ENCODE assay signal across 21 cellular contexts in the genomic region with DNA sequence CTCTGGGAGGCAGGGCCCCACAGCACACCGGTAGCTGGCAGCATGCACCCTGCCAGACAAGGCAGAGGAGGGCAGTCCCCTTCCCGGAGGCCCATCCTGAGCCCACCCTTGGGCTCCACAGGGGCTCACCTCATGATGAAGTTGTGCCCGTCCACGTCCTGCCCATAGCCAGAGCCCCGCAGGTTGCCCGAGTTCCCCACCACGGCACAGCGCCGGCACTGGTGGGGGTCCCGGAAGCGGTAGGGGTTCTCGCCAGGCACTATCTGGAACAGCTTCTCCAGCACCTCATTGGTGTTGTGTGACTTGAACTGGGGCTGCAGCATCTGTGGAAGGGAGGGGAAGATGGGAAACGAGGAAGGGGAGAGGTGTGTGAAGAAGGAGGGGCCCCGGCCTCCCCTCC. TPM values are rescaled to one million over a fixed set of nuclear protein-coding genes. Genes with fewer than 3 reads are reported as not detected.
DNase-seq lines count a peak whose midpoint lies in the region; ATAC-seq, FAIRE-seq and TF ChIP-seq lines count a peak whose summit lies in the region.
"Had no signal": no experiment of that assay in that cellular context is flagged by ENCODE, and none has a peak within 500 bp of the region (broad histone marks: within the 10 kb centered on the region; RNA-seq: fewer than 3 reads in every experiment).

No MANE protein-coding gene starts in this region.

- intact Hi-C loops in K562 (cut with micrococcal nuclease) (loop anchor here (1.0 to 5.0 kb wide), 3 partner anchors 60 to 127 kb away; a partner anchor contains a TSS), stomach (cut with DNase I; ENCODE audit: low total_unique reads) (loop anchor here (5.0 kb wide), 1 partner anchor 72 kb away; no protein-coding TSS in a partner anchor)

- no peak overlapping the region for H2AK5ac ChIP-seq in neuronal stem cell (ENCODE audit: low read depth, low read length)

- POLR2A ChIA-PET in RWPE1 (lab: Yijun Ruan, JAX; ENCODE audit: low non-redundant PET) (interaction anchor here (0.6 kb wide), 1 partner anchor 129 kb away, joined by 3 read pairs; a partner anchor contains a TSS), K562 (lab: Yijun Ruan, JAX) (interaction anchor here (0.6 to 1.7 kb wide), 6 partner anchors 21 to 140 kb away, joined by 3 to 7 read pairs (median 3); no protein-coding TSS in a partner anchor)

- H3K27me3 ChIP-seq in DND-41 (ENCODE audit: insufficient read depth, low read length, poor library complexity) (no peaks in the 10 kb centered on the region), K562 (ENCODE audit: control insufficient read depth in 2 of 2, insufficient read depth in 2 of 2, low read length in 2 of 2) (no peaks in the 10 kb centered on the region), neuronal stem cell (ENCODE audit: control insufficient read depth in 3 of 3, insufficient read depth in 3 of 3, low read depth in 1 of 3, low read length in 3 of 3) (no peaks in the 10 kb centered on the region), stomach (no peaks in the 10 kb centered on the region)
- H3K27me3 ChIP-seq: BE2C had no signal

- no peak; the same call in 1 of the 2 replicates for TF ChIP-seq POLR2A in K562 (conservative IDR thresholded peaks at IDR 0.05)
- TF ChIP-seq POLR2A in stomach (IDR thresholded peaks at IDR 0.05) = no peak

- peaks cover 4% of the 10 kb centered on the region for H3K36me3 Mint-ChIP-seq in mesothelial cell of epicardium

- no peak overlapping the region for H3K4me3 Mint-ChIP-seq in mesothelial cell of epicardium
- H3K4me3 Mint-ChIP-seq: CD14-positive monocyte; CD4-positive, alpha-beta T cell; CD8-positive, alpha-beta memory T cell; GM23338; HFFc6 had no signal

- H2BK5ac ChIP-seq in neuronal stem cell (ENCODE audit: low read length) = no peak overlapping the region

- H3K79me2 ChIP-seq in DND-41 (ENCODE audit: insufficient read depth, low read length) (0 out of 2 replicates have a peak, but pooled peaks cover under 1% of the 10 kb centered on the region), K562 (ENCODE audit: control insufficient read depth, insufficient read depth, low read length) (peaks cover 61% of the 10 kb centered on the region)

- peaks cover under 1% of the 10 kb centered on the region for H3K79me1 ChIP-seq in neuronal stem cell (ENCODE audit: low read depth, low read length)

- H3K4me1 Mint-ChIP-seq in mesothelial cell of epicardium = no peaks in the 10 kb centered on the region
- H3K4me1 Mint-ChIP-seq: GM23338 had no signal

- no peak overlapping the region for H3K27ac Mint-ChIP-seq in mesothelial cell of epicardium
- H3K27ac Mint-ChIP-seq: CD4-positive, alpha-beta T cell; GM23338; HFFc6 had no signal

- BruUV-seq in K562 (replicated peaks; lab: Mats Ljungman, UMichigan) = no TSS peak

- no peak for TF ChIP-seq RAD21 in K562 (CRISPR knock-in tag; conservative IDR thresholded peaks at IDR 0.05 in 1 of 2, IDR thresholded peaks at IDR 0.05 in 1 of 2)

- no peak overlapping the region for H2AFZ ChIP-seq in DND-41 (ENCODE audit: low read depth, low read length)
- no peak overlapping the region for H2AFZ ChIP-seq in K562 (ENCODE audit: low read depth, low read length)
- H2AFZ ChIP-seq in neuronal stem cell (ENCODE audit: low read length) = no peak overlapping the region
- H2AFZ ChIP-seq: GM23338 had no signal

- H3K4me3 ChIP-seq in DND-41 (ENCODE audit: low read depth in 1 of 2, low read length in 2 of 2) (no peak overlapping the region), K562 (no peak overlapping the region), neuronal stem cell (ENCODE audit: low read length in 2 of 2) (no peak overlapping the region), stomach (no peak overlapping the region)
- H3K4me3 ChIP-seq: A549; BLaER1 treated with 17β-estradiol and CSF1 and Interleukin-3, amounts not matched to agents 10 nM and 100 nM; GM23338; HAP-1 had no signal

- H4K20me1 ChIP-seq in DND-41 (ENCODE audit: insufficient read depth, low read length) = peaks cover 24% of the 10 kb centered on the region
- peaks cover 19% of the 10 kb centered on the region; the same call in 1 of the 2 replicates for H4K20me1 ChIP-seq in K562 (replicated peaks; ENCODE audit: control insufficient read depth, insufficient read depth, low read length)

- no peak overlapping the region for H3K14ac ChIP-seq in neuronal stem cell (ENCODE audit: low read length)

- H3K9me3 ChIP-seq in DND-41 (ENCODE audit: insufficient read depth, low read length, severe bottlenecking) = no peaks in the 10 kb centered on the region
- no peaks in the 10 kb centered on the region for H3K9me3 ChIP-seq in K562 (replicated peaks; ENCODE audit: control insufficient read depth, insufficient read depth, low read depth, low read length)
- H3K9me3 ChIP-seq in neuronal stem cell (replicated peaks in 1 of 2; ENCODE audit: control insufficient read depth in 2 of 2, insufficient read depth in 1 of 2, low read depth in 1 of 2, low read length in 2 of 2) = no peaks in the 10 kb centered on the region
- no peaks in the 10 kb centered on the region for H3K9me3 ChIP-seq in stomach
- H3K9me3 ChIP-seq: A549; BE2C; BLaER1 treated with 17β-estradiol and CSF1 and Interleukin-3, amounts not matched to agents 10 nM and 100 nM; HAP-1 had no signal

- no peak overlapping the region for H2BK12ac ChIP-seq in neuronal stem cell (ENCODE audit: low read length)

- H2BK15ac ChIP-seq in neuronal stem cell (ENCODE audit: low read length) = no peak overlapping the region

- DNase-seq in DND-41 = no peak
- no peak for DNase-seq in RWPE1 (ENCODE audit: low spot score)
- no peak for DNase-seq in K562 (ENCODE audit: extremely low read depth in 1 of 4, low spot score in 3 of 4)
- no peak for DNase-seq in neuronal stem cell (ENCODE audit: low spot score)
- DNase-seq in stomach = no peak
- DNase-seq in kidney tubule cell (ENCODE audit: low spot score) = no peak
- DNase-seq in mesothelial cell of epicardium (ENCODE audit: low spot score in 2 of 2, unreplicated experiment in 2 of 2) = no peak
- DNase-seq: DMS 273 treated with DMSO at 0.1 percent for 48 hours, DMS79 had no signal

- peaks cover 6% of the 10 kb centered on the region for H3K9me1 ChIP-seq in K562 (ENCODE audit: control insufficient read depth, insufficient read depth, low read length)

- peak overlapping the region; percentile 26 for H3K23ac ChIP-seq in neuronal stem cell (ENCODE audit: low read depth, low read length, poor library complexity)

- no peaks in the 10 kb centered on the region for H3K27me3 Mint-ChIP-seq in mesothelial cell of epicardium (ENCODE audit: low read depth)
- H3K27me3 Mint-ChIP-seq: CD4-positive, alpha-beta T cell; CD8-positive, alpha-beta memory T cell had no signal

- WGBS in K562 (ENCODE audit: insufficient coverage, low coverage, missing lambda C conversion rate) = 95% methylated on average over 10 of the region's 14 CpGs
- WGBS in neuronal stem cell (ENCODE audit: extremely low coverage in 2 of 2, insufficient read length in 2 of 2, insufficient replicate concordance in 1 of 2), 2 donors = no CpG with 5 or more reads among the region's 14 CpGs
- WGBS in stomach, 5 donors = 83 to 95% (median 89%) methylated on average over 8 to 14 of the region's 14 CpGs

- H3K9ac ChIP-seq in DND-41 (ENCODE audit: low read depth, low read length) = no peak overlapping the region
- H3K9ac ChIP-seq in K562 (ENCODE audit: insufficient read depth in 1 of 2, low read depth in 2 of 2, low read length in 2 of 2) = peak overlapping the region in 1 of 2 experiments; percentile 72; a peak in 1 of 4 replicates
- H3K9ac ChIP-seq in neuronal stem cell (ENCODE audit: low read depth, low read length, poor library complexity) = no peak overlapping the region

- H3K4me2 ChIP-seq in DND-41 (ENCODE audit: insufficient read depth, low read length) (no peak overlapping the region), K562 (ENCODE audit: insufficient read depth, low read length) (no peak overlapping the region), neuronal stem cell (ENCODE audit: insufficient read depth, low read length, poor library complexity, severe bottlenecking) (no peak overlapping the region)
- H3K4me2 ChIP-seq: A549; BLaER1 treated with 17β-estradiol and CSF1 and Interleukin-3, amounts not matched to agents 10 nM and 100 nM; GM23338 had no signal

- H4K8ac ChIP-seq in neuronal stem cell (ENCODE audit: low read depth, low read length) = no peak overlapping the region

- no peak overlapping the region for H4K91ac ChIP-seq in neuronal stem cell (ENCODE audit: low read depth, low read length, poor library complexity)

- H3K36me3 ChIP-seq in DND-41 (ENCODE audit: insufficient read depth, low read length) (peaks cover 54% of the 10 kb centered on the region), K562 (ENCODE audit: control insufficient read depth, insufficient read depth, low read length) (peaks cover 94% of the 10 kb centered on the region), neuronal stem cell (replicated peaks in 1 of 2; ENCODE audit: control insufficient read depth in 2 of 2, insufficient read depth in 2 of 2, low read length in 2 of 2) (peaks cover 14 to 90% of the 10 kb centered on the region in 2 donors), stomach (peaks cover 0 to 49% (median 38%) of the 10 kb centered on the region in 4 donors)

- CTCF ChIA-PET in RWPE1 (lab: Yijun Ruan, JAX) (no interaction called here), K562 (lab: Yijun Ruan, JAX; ENCODE audit: low intra/inter-chr PET ratio) (interaction anchor here (1.2 to 2.7 kb wide), 3 partner anchors 61 to 76 kb away, joined by 7 to 15 read pairs (median 10); no protein-coding TSS in a partner anchor)

- TF ChIP-seq EP300 in K562 (IDR thresholded peaks at IDR 0.05; ENCODE audit: low read length) (no peak), stomach (IDR thresholded peaks at IDR 0.05) (no peak)

- ATAC-seq in DND-41 (ENCODE audit: insufficient read depth, low read depth) (no peak), K562 (no peak), HG02970 (IDR thresholded peaks at IDR 0.05; ENCODE audit: low FRiP score, unreplicated experiment) (no peak)

- no peaks in the 10 kb centered on the region for H3K9me3 Mint-ChIP-seq in mesothelial cell of epicardium
- H3K9me3 Mint-ChIP-seq: CD14-positive monocyte; CD4-positive, alpha-beta T cell; CD8-positive, alpha-beta memory T cell; GM23338; HFFc6 had no signal

- TF ChIP-seq CTCF in DND-41 (IDR thresholded peaks at IDR 0.05; ENCODE audit: borderline replicate concordance, extremely low read depth, low read length, poor library complexity, severe bottlenecking) (no peak), RWPE1 (conservative IDR thresholded peaks at IDR 0.05; ENCODE audit: low read depth) (no peak), K562 (IDR thresholded peaks at IDR 0.05 in 2 of 3, conservative IDR thresholded peaks at IDR 0.05 in 1 of 3; ENCODE audit: insufficient read depth in 2 of 3, low read depth in 1 of 3, low read length in 3 of 3) (no peak), stomach (IDR thresholded peaks at IDR 0.05) (no peak), mesothelial cell of epicardium (IDR thresholded peaks at IDR 0.05; ENCODE audit: unreplicated experiment) (no peak)

- in situ Hi-C loops in K562 (cut with MboI) = loop anchor here (10.0 kb wide), 1 partner anchor 70 kb away; no protein-coding TSS in a partner anchor

- no peak overlapping the region for H3K18ac ChIP-seq in neuronal stem cell (ENCODE audit: low read length)

- H3K4ac ChIP-seq in neuronal stem cell (ENCODE audit: low read length) = no peak overlapping the region

- 0 out of 2 replicates have a peak overlapping the region, but pooled peaks have one; percentile 40 for H3K27ac ChIP-seq in DND-41 (ENCODE audit: low read length)
- peak overlapping the region; percentile 8; the same call in 1 of the 2 replicates for H3K27ac ChIP-seq in RWPE1
- no peak overlapping the region; the same call in 2 of the 3 replicates for H3K27ac ChIP-seq in K562 (ENCODE audit: extremely low read depth, low read depth, low read length)
- H3K27ac ChIP-seq in neuronal stem cell (replicated peaks; ENCODE audit: low read length) = no peak overlapping the region
- no peak overlapping the region for H3K27ac ChIP-seq in stomach
- H3K27ac ChIP-seq: BLaER1 treated with 17β-estradiol and CSF1 and Interleukin-3, amounts not matched to agents 10 nM and 100 nM had no signal

- no peak for FAIRE-seq in K562 (lab: Jason Lieb, UNC)
- FAIRE-seq: A549, D721Med, H54 had no signal

- H3K4me1 ChIP-seq in DND-41 (ENCODE audit: insufficient read depth, low read length) = no peaks in the 10 kb centered on the region
- peaks cover 21 to 36% of the 10 kb centered on the region in 2 experiments for H3K4me1 ChIP-seq in K562 (replicated peaks in 1 of 2; ENCODE audit: control insufficient read depth in 2 of 2, insufficient read depth in 2 of 2, low read length in 2 of 2)
- H3K4me1 ChIP-seq in neuronal stem cell (ENCODE audit: control insufficient read depth in 2 of 2, insufficient read depth in 1 of 2, low read depth in 1 of 2, low read length in 2 of 2) = peaks cover 0 to 3% of the 10 kb centered on the region in 2 donors
- peaks cover 0 to 6% (median 0%) of the 10 kb centered on the region in 4 donors for H3K4me1 ChIP-seq in stomach
- H3K4me1 ChIP-seq: HAP-1 had no signal

- no peak overlapping the region for H2BK120ac ChIP-seq in neuronal stem cell (ENCODE audit: low read depth, low read length)

RNA-seq across cellular contexts. Expression of a gene that starts 44.0 kb away (rescaled TPM):
- 87.4 and 216 TPM in 2 replicates for total RNA-seq in K562 (2011; cell fraction: chromatin; rRNA removed; ENCODE audit: low replicate concordance)
- total RNA-seq in K562 (2011; cell fraction: nucleolus; rRNA removed) = 182 and 184 TPM in 2 replicates
- 128 and 145 TPM in 2 replicates for total RNA-seq in K562 (2011; cell fraction: nucleoplasm; rRNA removed)
- total RNA-seq in K562 (2014; rRNA removed) (75.5 and 95.5 TPM in 2 replicates), K562 (2014; rRNA removed; fragmentation: Illumina TruSeq; extraction: Trizol) (23.7 and 31.8 TPM in 2 replicates), K562 (2015; rRNA removed; fragmentation: Illumina TruSeq; extraction: Trizol) (48.9 and 53.8 TPM in 2 replicates), K562 (2021) (98.9 and 108 TPM in 2 replicates), stomach (10 to 100 TPM in 4 of 5 donors, 1 to 10 TPM in 1; 7.7 to 51.3 (median 17.4) TPM), mesothelial cell of epicardium (46.5 to 53.0 TPM (median 47.4 TPM) in 3 replicates)
- polyA plus RNA-seq in K562 (2011; rRNA removed) (34.3 and 40.9 TPM in 2 replicates), K562 (2014; fragmentation: Illumina TruSeq; extraction: Trizol) (25.1 and 50.7 TPM in 2 replicates), K562 (2014; fragmentation: Nextera tagmentation; extraction: Ambion mirVana) (1 to 10 TPM; 1.5 to 2.4 TPM), K562 (2014; rRNA removed) (50.5 and 57.8 TPM in 2 replicates), stomach (1 to 10 TPM; 2.6 to 5.9 (median 3.2) TPM)
- polyA plus RNA-seq in K562 (2011; cell fraction: cytosol; rRNA removed) = 50.0 and 87.1 TPM in 2 replicates
- 25.8 and 38.5 TPM in 2 replicates for polyA plus RNA-seq in K562 (2011; cell fraction: nucleus; rRNA removed)
- polyA plus RNA-seq in K562 (2012) = 67.8 and 92.0 TPM in 2 replicates
- 57.6 and 96.4 TPM in 2 replicates for polyA minus RNA-seq in K562 (2011; rRNA and poly(A)+ RNA removed)
- 126 and 151 TPM in 2 replicates for polyA minus RNA-seq in K562 (2011; cell fraction: cytosol; rRNA and poly(A)+ RNA removed)
- polyA minus RNA-seq in K562 (2011; cell fraction: nucleus; rRNA and poly(A)+ RNA removed) = 24.9 and 34.4 TPM in 2 replicates
- polyA plus RNA-seq in neuronal stem cell (2013, experiment 1 of 2) = 21.9 TPM
- 23.3 TPM for polyA plus RNA-seq in neuronal stem cell (2013, experiment 2 of 2)

RNA-seq across cellular contexts. Expression of a gene that starts 48.1 kb away (rescaled TPM):
- total RNA-seq in K562 (2011; cell fraction: chromatin; rRNA removed; ENCODE audit: low replicate concordance) = 122 and 174 TPM in 2 replicates
- total RNA-seq in K562 (2011; cell fraction: nucleolus; rRNA removed) = 95.5 and 98.1 TPM in 2 replicates
- total RNA-seq in K562 (2011; cell fraction: nucleoplasm; rRNA removed) = 92.9 and 93.8 TPM in 2 replicates
- total RNA-seq in K562 (2014; rRNA removed) (65.6 and 77.8 TPM in 2 replicates), K562 (2014; rRNA removed; fragmentation: Illumina TruSeq; extraction: Trizol) (59.9 and 60.2 TPM in 2 replicates), K562 (2015; rRNA removed; fragmentation: Illumina TruSeq; extraction: Trizol) (65.4 and 68.5 TPM in 2 replicates), K562 (2021) (50.1 and 55.2 TPM in 2 replicates), stomach (100 to 1,000 TPM in 1 of 5 donors, 10 to 100 TPM in 4; 14.8 to 130 (median 38.5) TPM), mesothelial cell of epicardium (50.5 to 54.9 TPM (median 51.5 TPM) in 3 replicates)
- polyA plus RNA-seq in K562 (2011; rRNA removed) (49.3 and 71.7 TPM in 2 replicates), K562 (2014; fragmentation: Illumina TruSeq; extraction: Trizol) (82.2 and 95.9 TPM in 2 replicates), K562 (2014; fragmentation: Nextera tagmentation; extraction: Ambion mirVana) (10 to 100 TPM; 27.3 to 57.9 TPM), K562 (2014; rRNA removed) (66.4 and 74.9 TPM in 2 replicates), stomach (10 to 100 TPM; 16.1 to 21.1 (median 16.5) TPM)
- 39.4 and 43.8 TPM in 2 replicates for polyA plus RNA-seq in K562 (2011; cell fraction: cytosol; rRNA removed)
- 25.8 and 28.7 TPM in 2 replicates for polyA plus RNA-seq in K562 (2011; cell fraction: nucleus; rRNA removed)
- polyA plus RNA-seq in K562 (2012) = 31.1 and 46.3 TPM in 2 replicates
- polyA minus RNA-seq in K562 (2011; rRNA and poly(A)+ RNA removed) = 57.5 and 74.1 TPM in 2 replicates
- 45.6 and 49.6 TPM in 2 replicates for polyA minus RNA-seq in K562 (2011; cell fraction: cytosol; rRNA and poly(A)+ RNA removed)
- polyA minus RNA-seq in K562 (2011; cell fraction: nucleus; rRNA and poly(A)+ RNA removed) = 29.6 and 42.8 TPM in 2 replicates
- 27.4 TPM for polyA plus RNA-seq in neuronal stem cell (2013, experiment 1 of 2)
- 28.7 TPM for polyA plus RNA-seq in neuronal stem cell (2013, experiment 2 of 2)

RNA-seq across cellular contexts. Expression of a gene that starts 59.5 kb away (rescaled TPM):
- total RNA-seq in K562 (2011; cell fraction: chromatin; rRNA removed; ENCODE audit: low replicate concordance) = 66.2 and 212 TPM in 2 replicates
- 117 and 131 TPM in 2 replicates for total RNA-seq in K562 (2011; cell fraction: nucleolus; rRNA removed)
- 80.1 and 84.7 TPM in 2 replicates for total RNA-seq in K562 (2011; cell fraction: nucleoplasm; rRNA removed)
- 12.6 and 15.6 TPM in 2 replicates for total RNA-seq in K562 (2014; rRNA removed)
- 4.7 and 6.9 TPM in 2 replicates for total RNA-seq in K562 (2014; rRNA removed; fragmentation: Illumina TruSeq; extraction: Trizol)
- total RNA-seq in K562 (2015; rRNA removed; fragmentation: Illumina TruSeq; extraction: Trizol) = 7.4 and 7.7 TPM in 2 replicates
- total RNA-seq in K562 (2021) = 18.6 and 19.0 TPM in 2 replicates
- polyA plus RNA-seq in K562 (2011; rRNA removed) = 13.5 and 22.6 TPM in 2 replicates
- polyA plus RNA-seq in K562 (2011; cell fraction: cytosol; rRNA removed) = 16.3 and 19.3 TPM in 2 replicates
- 115 and 146 TPM in 2 replicates for polyA plus RNA-seq in K562 (2011; cell fraction: nucleus; rRNA removed)
- polyA plus RNA-seq in K562 (2012) = 10.0 and 16.5 TPM in 2 replicates
- 8.3 and 9.1 TPM in 2 replicates for polyA plus RNA-seq in K562 (2014; fragmentation: Illumina TruSeq; extraction: Trizol)
- polyA plus RNA-seq in K562 (2014; fragmentation: Nextera tagmentation; extraction: Ambion mirVana) = 1 to 10 TPM in 1 of 2 experiments, under 1 TPM in 1; 0.92 to 1.1 TPM
- polyA plus RNA-seq in K562 (2014; rRNA removed) = 15.1 and 19.9 TPM in 2 replicates
- 7.5 and 9.5 TPM in 2 replicates for polyA minus RNA-seq in K562 (2011; rRNA and poly(A)+ RNA removed)
- 8.0 and 12.0 TPM in 2 replicates for polyA minus RNA-seq in K562 (2011; cell fraction: cytosol; rRNA and poly(A)+ RNA removed)
- polyA minus RNA-seq in K562 (2011; cell fraction: nucleus; rRNA and poly(A)+ RNA removed) = 25.0 and 31.0 TPM in 2 replicates
- 2.1 TPM for polyA plus RNA-seq in neuronal stem cell (2013, experiment 1 of 2)
- 2.4 TPM for polyA plus RNA-seq in neuronal stem cell (2013, experiment 2 of 2)
- total RNA-seq in stomach = 10 to 100 TPM in 4 of 5 donors, 1 to 10 TPM in 1; 5.8 to 92.7 (median 43.3) TPM
- polyA plus RNA-seq in stomach = 10 to 100 TPM in 1 of 3 donors, 1 to 10 TPM in 2; 7.7 to 11.8 (median 9.8) TPM
- total RNA-seq in mesothelial cell of epicardium = 26.0 to 29.4 TPM (median 27.7 TPM) in 3 replicates

Comparison
In these comparisons a context has a peak if more than half of its experiments do, and no peak if none do; other contexts are left out.
1. H3K27ac ChIP-seq: peak in DND-41 (single experiment) and RWPE1 (single experiment); none in K562 (single experiment), neuronal stem cell (single experiment) and stomach (0 of 5).